Comparison of ENCODE assay signal across 13 cellular contexts in the genomic region with DNA sequence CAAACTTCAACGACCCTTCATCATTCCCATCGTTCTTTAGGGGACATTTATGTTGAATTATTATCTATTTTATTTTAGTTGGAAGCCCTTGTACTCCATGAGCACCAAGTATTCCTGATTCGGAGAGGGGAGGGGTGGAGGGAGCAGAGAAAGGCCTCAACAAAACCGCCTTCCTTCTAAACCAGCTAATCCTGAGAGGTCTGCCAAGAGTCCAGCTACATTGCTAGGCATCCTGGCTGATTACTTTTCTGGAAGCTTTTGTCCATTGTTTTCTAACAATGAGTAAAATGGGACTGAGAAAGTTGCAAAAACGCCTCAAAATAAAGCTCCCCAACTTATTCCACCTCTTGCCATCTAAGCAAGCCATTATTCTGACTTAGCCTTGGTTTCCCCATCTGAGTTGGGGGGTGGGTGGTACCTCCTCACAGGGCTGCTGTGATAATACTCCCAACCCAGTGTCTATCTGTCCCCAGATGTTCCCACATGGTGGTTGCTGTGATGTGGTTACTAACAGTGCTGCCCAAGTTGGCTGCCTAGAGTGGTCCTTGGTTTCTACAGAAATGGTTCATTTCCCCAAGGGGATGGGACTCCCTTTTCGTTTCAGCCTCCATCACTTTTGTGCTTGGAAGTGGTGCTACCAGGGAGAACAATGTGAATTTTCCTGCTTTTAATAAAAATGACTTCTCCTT. TPM values are rescaled to one million over a fixed set of nuclear protein-coding genes. Genes with fewer than 3 reads are reported as not detected.
A peak's percentile ranks its signal among the peaks of the same experiment; 100 is the strongest.
DNase-seq lines count a peak whose midpoint lies in the region; ATAC-seq and TF ChIP-seq lines count a peak whose summit lies in the region.
"Had no signal": no experiment of that assay in that cellular context is flagged by ENCODE, and none has a peak within 500 bp of the region (broad histone marks: within the 10 kb centered on the region; RNA-seq: fewer than 3 reads in every experiment).

No MANE protein-coding gene starts in this region.

- no peak overlapping the region; the same call in 1 of the 2 replicates for H2AFZ ChIP-seq in GM23338

- 0 out of 2 replicates have a peak, but pooled peaks cover 2% of the 10 kb centered on the region for H3F3A ChIP-seq in GM23338 (replicated peaks; ENCODE audit: low read depth)

- peaks cover 60% of the 10 kb centered on the region for H3K27me3 ChIP-seq in CD4-positive, CD25-positive, alpha-beta regulatory T cell (ENCODE audit: control insufficient read depth, insufficient read depth, low read length)
- peaks cover 29% of the 10 kb centered on the region for H3K27me3 ChIP-seq in GM23338 (ENCODE audit: insufficient read depth)
- peaks cover 0 to 4% (median 0%) of the 10 kb centered on the region in 3 donors for H3K27me3 ChIP-seq in sigmoid colon

- POLR2A ChIA-PET in naive thymus-derived CD8-positive, alpha-beta T cell (lab: Charles Lee): interaction anchor here (1.1 kb wide), 1 partner anchor 251 kb away, joined by 3 read pairs; a partner anchor contains a TSS
- POLR2A ChIA-PET in activated CD4-positive, alpha-beta memory T cell treated with anti-CD3 and anti-CD28 coated beads, Interleukin-2, amount 10 ng/mL, durations not matched to agents 7 days and 5 days (lab: Charles Lee): interaction anchor here (1.1 kb wide), 1 partner anchor 8 kb away, joined by 5 read pairs; no protein-coding TSS in a partner anchor

- no peak for TF ChIP-seq EP300 in sigmoid colon (IDR thresholded peaks at IDR 0.05)

- H3K4me1 Mint-ChIP-seq in CD4-positive, CD25-positive, alpha-beta regulatory T cell: peaks cover 0 to 12% (median 9%) of the 10 kb centered on the region in 4 donors
- peaks cover 31% of the 10 kb centered on the region for H3K4me1 Mint-ChIP-seq in GM23338
- H3K4me1 Mint-ChIP-seq in naive thymus-derived CD8-positive, alpha-beta T cell: peaks cover 5 to 18% (median 10%) of the 10 kb centered on the region in 4 donors
- H3K4me1 Mint-ChIP-seq in activated CD4-positive, alpha-beta memory T cell treated with anti-CD3 and anti-CD28 coated beads, Interleukin-2, amount 10 ng/mL, durations not matched to agents 7 days and 5 days: peaks cover 10% of the 10 kb centered on the region

- TF ChIP-seq POLR2A in sigmoid colon (IDR thresholded peaks at IDR 0.05): no peak

- H3K9me2 ChIP-seq in GM23338 (ENCODE audit: insufficient read depth): no peaks in the 10 kb centered on the region

- peak overlapping the region; percentile 81 for H3K4me2 ChIP-seq in GM23338

- CTCF ChIA-PET in activated CD4-positive, alpha-beta memory T cell treated with anti-CD3 and anti-CD28 coated beads, Interleukin-2, amount 10 ng/mL, durations not matched to agents 7 days and 5 days (lab: Charles Lee): interaction anchor here (1.0 to 7.7 kb wide), 3 partner anchors 17 to 190 kb away, joined by 3 to 33 read pairs (median 4); no protein-coding TSS in a partner anchor

- H3K9me3 ChIP-seq in CD4-positive, CD25-positive, alpha-beta regulatory T cell (ENCODE audit: control insufficient read depth in 2 of 2, low read length in 2 of 2): no peaks in the 10 kb centered on the region
- no peaks in the 10 kb centered on the region for H3K9me3 ChIP-seq in sigmoid colon
- H3K9me3 ChIP-seq: gastroesophageal sphincter had no signal

- no peak for ATAC-seq in CD4-positive, CD25-positive, alpha-beta regulatory T cell (ENCODE audit: low read depth in 2 of 2)
- no peak for ATAC-seq in GM23338
- ATAC-seq in naive thymus-derived CD8-positive, alpha-beta T cell: no peak
- ATAC-seq in GM21619 (IDR thresholded peaks at IDR 0.05; ENCODE audit: unreplicated experiment): no peak
- ATAC-seq in HG03045 (IDR thresholded peaks at IDR 0.05; ENCODE audit: unreplicated experiment): no peak
- ATAC-seq: gastroesophageal sphincter had no signal

- H3K9me3 Mint-ChIP-seq in CD4-positive, CD25-positive, alpha-beta regulatory T cell: peaks cover 0 to 2% (median 0%) of the 10 kb centered on the region in 7 donors
- no peaks in the 10 kb centered on the region for H3K9me3 Mint-ChIP-seq in GM23338
- H3K9me3 Mint-ChIP-seq in naive thymus-derived CD8-positive, alpha-beta T cell: no peaks in the 10 kb centered on the region
- no peaks in the 10 kb centered on the region for H3K9me3 Mint-ChIP-seq in activated CD4-positive, alpha-beta memory T cell treated with anti-CD3 and anti-CD28 coated beads, Interleukin-2, amount 10 ng/mL, durations not matched to agents 7 days and 5 days

- no peaks in the 10 kb centered on the region for H3K36me3 ChIP-seq in CD4-positive, CD25-positive, alpha-beta regulatory T cell (ENCODE audit: control insufficient read depth, insufficient read depth, low read length)
- H3K36me3 ChIP-seq in GM23338 (ENCODE audit: insufficient read depth) (no peaks in the 10 kb centered on the region), sigmoid colon (no peaks in the 10 kb centered on the region)
- H3K36me3 ChIP-seq: brain microvascular endothelial cell, gastroesophageal sphincter had no signal

- no peak for DNase-seq in CD4-positive, CD25-positive, alpha-beta regulatory T cell
- DNase-seq in GM23338 (ENCODE audit: low spot score): peak; percentile 20
- no peak for DNase-seq in caudate nucleus (lab: John Stamatoyannopoulos, UW)
- no peak for DNase-seq in naive thymus-derived CD8-positive, alpha-beta T cell
- no peak for DNase-seq in sigmoid colon
- DNase-seq in activated CD4-positive, alpha-beta memory T cell treated with anti-CD3 and anti-CD28 coated beads, Interleukin-2, amount 10 ng/mL, durations not matched to agents 7 days and 5 days: no peak
- DNase-seq: brain microvascular endothelial cell; kidney; stimulated activated CD4-positive, alpha-beta T cell treated with anti-CD3 and anti-CD28 coated beads, Interleukin-4, amount 100 ng/mL, for 1 hour had no signal

- no peak for TF ChIP-seq CTCF in GM23338 (conservative IDR thresholded peaks at IDR 0.05; ENCODE audit: low read depth in 2 of 2)
- no peak for TF ChIP-seq CTCF in sigmoid colon (IDR thresholded peaks at IDR 0.05)

- no peaks in the 10 kb centered on the region for H4K20me1 ChIP-seq in GM23338 (replicated peaks; ENCODE audit: insufficient read depth)

- H3K4me1 ChIP-seq in CD4-positive, CD25-positive, alpha-beta regulatory T cell (ENCODE audit: control insufficient read depth, insufficient read depth, low read length, poor library complexity, severe bottlenecking): peaks cover 13% of the 10 kb centered on the region
- peaks cover 28% of the 10 kb centered on the region for H3K4me1 ChIP-seq in GM23338 (ENCODE audit: insufficient read depth)
- H3K4me1 ChIP-seq in sigmoid colon: peaks cover 0 to 23% (median 19%) of the 10 kb centered on the region in 4 donors

- H3K36me3 Mint-ChIP-seq in CD4-positive, CD25-positive, alpha-beta regulatory T cell: no peaks in the 10 kb centered on the region
- H3K36me3 Mint-ChIP-seq in GM23338 (ENCODE audit: low read depth): no peaks in the 10 kb centered on the region; the same call in 2 of the 3 replicates
- H3K36me3 Mint-ChIP-seq in naive thymus-derived CD8-positive, alpha-beta T cell: peaks cover 0 to 2% (median 0%) of the 10 kb centered on the region in 3 donors
- H3K36me3 Mint-ChIP-seq in activated CD4-positive, alpha-beta memory T cell treated with anti-CD3 and anti-CD28 coated beads, Interleukin-2, amount 10 ng/mL, durations not matched to agents 7 days and 5 days (ENCODE audit: low read depth): no peaks in the 10 kb centered on the region

- no peak overlapping the region for H3K27ac ChIP-seq in CD4-positive, CD25-positive, alpha-beta regulatory T cell (ENCODE audit: insufficient read depth, low read length, poor library complexity, severe bottlenecking)
- H3K27ac ChIP-seq in GM23338 (ENCODE audit: low read depth) (no peak overlapping the region), caudate nucleus (ENCODE audit: low read depth, low read length) (peak overlapping the region; percentile 56), sigmoid colon (no peak overlapping the region)
- H3K27ac ChIP-seq: brain microvascular endothelial cell had no signal

- H3K79me2 ChIP-seq in GM23338 (replicated peaks; ENCODE audit: insufficient read depth): peaks cover 6% of the 10 kb centered on the region

- peaks cover 73% of the 10 kb centered on the region for H3K27me3 Mint-ChIP-seq in CD4-positive, CD25-positive, alpha-beta regulatory T cell
- peaks cover 26% of the 10 kb centered on the region for H3K27me3 Mint-ChIP-seq in GM23338 (ENCODE audit: insufficient read depth, low read depth, poor library complexity)
- H3K27me3 Mint-ChIP-seq in naive thymus-derived CD8-positive, alpha-beta T cell: peaks cover 55 to 82% (median 66%) of the 10 kb centered on the region in 5 donors
- H3K27me3 Mint-ChIP-seq in activated CD4-positive, alpha-beta memory T cell treated with anti-CD3 and anti-CD28 coated beads, Interleukin-2, amount 10 ng/mL, durations not matched to agents 7 days and 5 days: peaks cover 74% of the 10 kb centered on the region

- intact Hi-C loops in sigmoid colon (cut with DNase I): loop anchor here (5.0 to 10.0 kb wide), 2 partner anchors 190 to 428 kb away; no protein-coding TSS in a partner anchor

- H3K4me3 ChIP-seq in CD4-positive, CD25-positive, alpha-beta regulatory T cell (ENCODE audit: low read depth, low read length): no peak overlapping the region
- H3K4me3 ChIP-seq in GM23338 (peak overlapping the region; percentile 61), sigmoid colon (no peak overlapping the region)

- 64 to 75% methylated on average over 6 of the region's 6 CpGs for WGBS in sigmoid colon, 2 donors

- peak overlapping the region; percentile 72 to 85 (median 80) for H3K4me3 Mint-ChIP-seq in CD4-positive, CD25-positive, alpha-beta regulatory T cell
- H3K4me3 Mint-ChIP-seq in GM23338: peak overlapping the region; percentile 67; the same call in 2 of the 3 replicates
- H3K4me3 Mint-ChIP-seq in naive thymus-derived CD8-positive, alpha-beta T cell: peak overlapping the region in 9 of 10 donors; percentile 57 to 85 (median 73)
- no peak overlapping the region for H3K4me3 Mint-ChIP-seq in activated CD4-positive, alpha-beta memory T cell treated with anti-CD3 and anti-CD28 coated beads, Interleukin-2, amount 10 ng/mL, durations not matched to agents 7 days and 5 days

- H3K27ac Mint-ChIP-seq in CD4-positive, CD25-positive, alpha-beta regulatory T cell: no peak overlapping the region
- H3K27ac Mint-ChIP-seq in GM23338: no peak overlapping the region
- H3K27ac Mint-ChIP-seq in naive thymus-derived CD8-positive, alpha-beta T cell: peak overlapping the region in 1 of 10 donors; percentile 20
- H3K27ac Mint-ChIP-seq in activated CD4-positive, alpha-beta memory T cell treated with anti-CD3 and anti-CD28 coated beads, Interleukin-2, amount 10 ng/mL, durations not matched to agents 7 days and 5 days: no peak overlapping the region

RNA-seq across cellular contexts. Expression of a gene that starts 1.2 kb away (rescaled TPM):
- 0.57 TPM for total RNA-seq in CD4-positive, CD25-positive, alpha-beta regulatory T cell
- not detected for polyA plus RNA-seq in CD4-positive, CD25-positive, alpha-beta regulatory T cell
- 16.9 and 19.6 TPM in 2 replicates for total RNA-seq in GM23338 (2014; rRNA removed; shearing (Covaris generic))
- polyA plus RNA-seq in GM23338 (2016; fragmentation: Nextera tagmentation; extraction: Ambion mirVana) (9.6 and 12.8 TPM in 2 replicates), sigmoid colon (1 to 10 TPM in 1 of 3 donors, under 1 TPM in 2; 0.60 to 2.8 (median 0.69) TPM)
- under 1 TPM in 1 of 2 experiments, not detected in 1; 0.22 TPM for total RNA-seq in naive thymus-derived CD8-positive, alpha-beta T cell
- not detected for polyA plus RNA-seq in naive thymus-derived CD8-positive, alpha-beta T cell
- 10 to 100 TPM in 2 of 4 donors, 1 to 10 TPM in 1, under 1 TPM in 1; 0.66 to 12.2 (median 10.8) TPM for total RNA-seq in sigmoid colon
- total RNA-seq in activated CD4-positive, alpha-beta memory T cell treated with anti-CD3 and anti-CD28 coated beads, Interleukin-2, amount 10 ng/mL, durations not matched to agents 7 days and 5 days: not detected
- total RNA-seq: T-helper 1 cell treated with Interleukin-12 subunit alpha and Interleukin-12 subunit beta and Interleukin-4 antibody, amounts not matched to agents 30 ng/mL and 1 ng/mL, for 36 hours had no signal
